1 cellular context compared by ENCODE assay signal in the genomic region with DNA sequence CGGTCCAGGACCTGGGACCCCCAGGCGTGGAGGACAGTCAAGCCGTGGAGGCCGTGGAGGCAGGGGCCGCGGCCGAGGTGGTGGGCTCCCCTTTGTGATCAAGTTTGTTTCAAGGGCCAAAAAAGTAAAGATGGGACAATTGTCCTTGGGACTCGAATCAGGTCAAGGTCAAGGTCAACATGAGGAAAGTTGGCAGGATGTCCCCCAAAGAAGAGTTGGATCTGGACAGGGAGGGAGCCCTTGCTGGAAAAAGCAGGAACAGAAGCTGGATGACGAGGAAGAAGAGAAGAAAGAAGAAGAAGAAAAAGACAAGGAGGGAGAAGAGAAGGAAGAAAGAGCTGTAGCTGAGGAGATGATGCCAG.
TF ChIP-seq lines count a peak whose summit lies in the region.

No MANE protein-coding gene starts in this region.

TF ChIP-seq in A549, 52 proteins besides CTCF, POLR2A, EP300 and RAD21:
- TF ChIP-seq, protein P1, sequence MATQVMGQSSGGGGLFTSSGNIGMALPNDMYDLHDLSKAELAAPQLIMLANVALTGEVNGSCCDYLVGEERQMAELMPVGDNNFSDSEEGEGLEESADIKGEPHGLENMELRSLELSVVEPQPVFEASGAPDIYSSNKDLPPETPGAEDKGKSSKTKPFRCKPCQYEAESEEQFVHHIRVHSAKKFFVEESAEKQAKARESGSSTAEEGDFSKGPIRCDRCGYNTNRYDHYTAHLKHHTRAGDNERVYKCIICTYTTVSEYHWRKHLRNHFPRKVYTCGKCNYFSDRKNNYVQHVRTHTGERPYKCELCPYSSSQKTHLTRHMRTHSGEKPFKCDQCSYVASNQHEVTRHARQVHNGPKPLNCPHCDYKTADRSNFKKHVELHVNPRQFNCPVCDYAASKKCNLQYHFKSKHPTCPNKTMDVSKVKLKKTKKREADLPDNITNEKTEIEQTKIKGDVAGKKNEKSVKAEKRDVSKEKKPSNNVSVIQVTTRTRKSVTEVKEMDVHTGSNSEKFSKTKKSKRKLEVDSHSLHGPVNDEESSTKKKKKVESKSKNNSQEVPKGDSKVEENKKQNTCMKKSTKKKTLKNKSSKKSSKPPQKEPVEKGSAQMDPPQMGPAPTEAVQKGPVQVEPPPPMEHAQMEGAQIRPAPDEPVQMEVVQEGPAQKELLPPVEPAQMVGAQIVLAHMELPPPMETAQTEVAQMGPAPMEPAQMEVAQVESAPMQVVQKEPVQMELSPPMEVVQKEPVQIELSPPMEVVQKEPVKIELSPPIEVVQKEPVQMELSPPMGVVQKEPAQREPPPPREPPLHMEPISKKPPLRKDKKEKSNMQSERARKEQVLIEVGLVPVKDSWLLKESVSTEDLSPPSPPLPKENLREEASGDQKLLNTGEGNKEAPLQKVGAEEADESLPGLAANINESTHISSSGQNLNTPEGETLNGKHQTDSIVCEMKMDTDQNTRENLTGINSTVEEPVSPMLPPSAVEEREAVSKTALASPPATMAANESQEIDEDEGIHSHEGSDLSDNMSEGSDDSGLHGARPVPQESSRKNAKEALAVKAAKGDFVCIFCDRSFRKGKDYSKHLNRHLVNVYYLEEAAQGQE (IDR thresholded peaks at IDR 0.05): no peak
- TF ChIP-seq ESRRA (IDR thresholded peaks at IDR 0.05; ENCODE audit: borderline replicate concordance, low read length) (peak; percentile 84; the same call in 1 of the 2 replicates), SMC3 (IDR thresholded peaks at IDR 0.05) (no peak), ZFP36 (IDR thresholded peaks at IDR 0.05; ENCODE audit: borderline replicate concordance, partially characterized antibody) (no peak), RARB (CRISPR knock-in tag; IDR thresholded peaks at IDR 0.05) (no peak)
- TF ChIP-seq, protein P2, sequence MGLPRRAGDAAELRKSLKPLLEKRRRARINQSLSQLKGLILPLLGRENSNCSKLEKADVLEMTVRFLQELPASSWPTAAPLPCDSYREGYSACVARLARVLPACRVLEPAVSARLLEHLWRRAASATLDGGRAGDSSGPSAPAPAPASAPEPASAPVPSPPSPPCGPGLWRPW (IDR thresholded peaks at IDR 0.05): no peak
